Comparison of ENCODE assay signal across 1 cellular context in the genomic region with DNA sequence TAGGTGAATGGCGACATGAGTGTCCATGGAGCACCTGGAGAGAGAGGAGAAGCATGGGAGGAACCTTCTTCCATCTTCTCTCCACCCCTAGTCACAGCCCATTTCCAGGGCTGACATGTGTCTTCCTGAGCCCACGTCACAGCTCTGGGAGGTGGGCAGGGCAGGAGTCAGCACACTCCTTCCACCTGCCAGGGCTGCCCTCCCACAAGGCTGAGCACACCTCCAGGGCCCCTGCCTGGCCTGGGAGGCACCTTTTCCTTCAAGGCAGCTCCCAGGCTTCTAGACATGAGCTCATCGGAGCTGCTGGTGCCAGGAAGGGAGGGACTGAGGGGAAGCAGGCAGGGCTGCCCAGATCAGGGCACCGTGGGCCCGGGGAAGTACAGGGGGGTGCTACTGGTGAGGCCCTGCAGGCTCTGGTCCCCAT.
TF ChIP-seq lines count a peak whose summit lies in the region.

No MANE protein-coding gene starts in this region.

TF ChIP-seq in IMR-90, 13 proteins besides CTCF, POLR2A, EP300 and RAD21 (continued from another document):
- TF ChIP-seq, protein P1, sequence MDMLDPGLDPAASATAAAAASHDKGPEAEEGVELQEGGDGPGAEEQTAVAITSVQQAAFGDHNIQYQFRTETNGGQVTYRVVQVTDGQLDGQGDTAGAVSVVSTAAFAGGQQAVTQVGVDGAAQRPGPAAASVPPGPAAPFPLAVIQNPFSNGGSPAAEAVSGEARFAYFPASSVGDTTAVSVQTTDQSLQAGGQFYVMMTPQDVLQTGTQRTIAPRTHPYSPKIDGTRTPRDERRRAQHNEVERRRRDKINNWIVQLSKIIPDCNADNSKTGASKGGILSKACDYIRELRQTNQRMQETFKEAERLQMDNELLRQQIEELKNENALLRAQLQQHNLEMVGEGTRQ (IDR thresholded peaks at IDR 0.05; ENCODE audit: low read depth, low read length), result no peak
- no peak for TF ChIP-seq BHLHE40 (IDR thresholded peaks at IDR 0.05; ENCODE audit: low read depth, low read length)
- TF ChIP-seq RFX5 (IDR thresholded peaks at IDR 0.05; ENCODE audit: low read depth, low read length), result no peak
